ENCODE assay signal across 11 cellular contexts in the genomic region with DNA sequence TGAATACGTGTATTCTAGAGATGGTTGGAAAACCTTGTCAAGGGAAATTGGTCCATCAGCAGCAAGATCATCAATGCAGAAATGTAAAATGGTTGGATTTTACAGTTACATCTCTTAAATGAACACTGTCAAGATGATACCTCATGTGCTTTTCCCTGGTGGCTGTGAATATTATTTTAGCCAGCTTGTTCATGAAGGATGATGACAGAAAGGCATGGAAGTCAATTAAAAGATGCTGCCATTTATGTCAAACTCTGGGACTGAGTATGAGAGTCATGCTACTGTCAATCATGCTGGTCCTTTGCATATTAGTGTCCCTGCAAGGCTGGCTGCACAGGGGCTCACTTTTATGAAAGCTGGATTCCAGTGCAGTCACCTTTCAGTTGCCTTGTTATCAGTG. TPM values are rescaled to one million over a fixed set of nuclear protein-coding genes. Genes with fewer than 3 reads are reported as not detected.
"Had no signal": no experiment of that assay in that cellular context is flagged by ENCODE, and none has a peak within 500 bp of the region (broad histone marks: within the 10 kb centered on the region; RNA-seq: fewer than 3 reads in every experiment).

No MANE protein-coding gene starts in this region.

- H3K27ac ChIP-seq: HL-60, KMS-11 had no signal

- H3K4me2 ChIP-seq: GM23338, KMS-11 had no signal

- H3K9me3 ChIP-seq: HAP-1 had no signal

- H3K4me3 ChIP-seq: GM23338, HAP-1 had no signal

- H3K36me3 ChIP-seq: HAP-1 had no signal

- H3K4me1 ChIP-seq: HAP-1 had no signal

- ATAC-seq: GM23338, HCT116, HepG2 had no signal

- H2AFZ ChIP-seq: GM23338 had no signal

- FAIRE-seq: HepG2 had no signal

- H3K9ac ChIP-seq: KMS-11 had no signal

- DNase-seq: H7, HFFc6, KBM-7 had no signal

RNA-seq across cellular contexts. Expression of gene RERG, which starts 10.3 kb away (rescaled TPM):
- total RNA-seq: H7, HepG2, HFFc6, HT1080 had no signal
- polyA plus RNA-seq: HepG2, IgD-negative memory B cell had no signal
